ENCODE assay signal across 24 cellular contexts in genomic region chr4:113695328-113696169, GRCh38.
DNase-seq lines count a peak whose midpoint lies in the region; ATAC-seq and TF ChIP-seq lines count a peak whose summit lies in the region.
"Had no signal": no experiment of that assay in that cellular context is flagged by ENCODE, and none has a peak within 500 bp of the region (broad histone marks: within the 10 kb centered on the region; RNA-seq: fewer than 3 reads in every experiment).

No MANE protein-coding gene starts in this region.

- ATAC-seq in left ventricle myocardium superior (peak; percentile 18), GM21515 (IDR thresholded peaks at IDR 0.05; ENCODE audit: unreplicated experiment) (no peak)
- ATAC-seq in activated T-helper 17 cell treated with anti-CD3 and anti-CD28 coated beads, Interleukin-2, amount 50 U/mL, for 72 hours (replicated peaks) = peak; percentile 46
- ATAC-seq: CD8-positive, alpha-beta T cell; foreskin keratinocyte; naive thymus-derived CD8-positive, alpha-beta T cell; pancreas; WTC11 had no signal

- no peaks in the 10 kb centered on the region for H3K9me3 Mint-ChIP-seq in activated T-helper 17 cell treated with anti-CD3 and anti-CD28 coated beads, Interleukin-2, amount 50 U/mL, for 72 hours
- H3K9me3 Mint-ChIP-seq in Calu3 (ENCODE audit: low read depth, unreplicated experiment) = no peaks in the 10 kb centered on the region
- H3K9me3 Mint-ChIP-seq: CD8-positive, alpha-beta T cell; memory B cell; naive thymus-derived CD8-positive, alpha-beta T cell; WTC11 had no signal

- peaks cover 20% of the 10 kb centered on the region for H3K4me1 Mint-ChIP-seq in activated T-helper 17 cell treated with anti-CD3 and anti-CD28 coated beads, Interleukin-2, amount 50 U/mL, for 72 hours
- no peaks in the 10 kb centered on the region for H3K4me1 Mint-ChIP-seq in Calu3 (ENCODE audit: low read depth, unreplicated experiment)
- H3K4me1 Mint-ChIP-seq: WTC11 had no signal

- no peak overlapping the region for H3K27ac Mint-ChIP-seq in activated T-helper 17 cell treated with anti-CD3 and anti-CD28 coated beads, Interleukin-2, amount 50 U/mL, for 72 hours
- no peak overlapping the region for H3K27ac Mint-ChIP-seq in Calu3 (ENCODE audit: unreplicated experiment)
- H3K27ac Mint-ChIP-seq: CD8-positive, alpha-beta T cell; memory B cell; WTC11 had no signal

- H3K4me1 ChIP-seq in right atrium auricular region (peaks cover 0 to 52% of the 10 kb centered on the region in 2 donors), hepatocyte (ENCODE audit: insufficient read depth) (peaks cover 14% of the 10 kb centered on the region), ascending aorta (peaks cover 0 to 20% of the 10 kb centered on the region in 2 donors)
- H3K4me1 ChIP-seq: pancreas had no signal

- H3K4me3 Mint-ChIP-seq in activated T-helper 17 cell treated with anti-CD3 and anti-CD28 coated beads, Interleukin-2, amount 50 U/mL, for 72 hours = no peak overlapping the region
- H3K4me3 Mint-ChIP-seq in Calu3 (ENCODE audit: low read depth, unreplicated experiment) = no peak overlapping the region
- H3K4me3 Mint-ChIP-seq: CD8-positive, alpha-beta T cell; memory B cell; naive thymus-derived CD8-positive, alpha-beta T cell; WTC11 had no signal

- H3K36me3 ChIP-seq in right atrium auricular region (no peaks in the 10 kb centered on the region), hepatocyte (replicated peaks; ENCODE audit: insufficient read depth, low read depth) (no peaks in the 10 kb centered on the region), ascending aorta (no peaks in the 10 kb centered on the region)
- H3K36me3 ChIP-seq: pancreas had no signal

- H3K36me3 Mint-ChIP-seq in activated T-helper 17 cell treated with anti-CD3 and anti-CD28 coated beads, Interleukin-2, amount 50 U/mL, for 72 hours (ENCODE audit: low read depth) = peaks cover 16% of the 10 kb centered on the region
- no peaks in the 10 kb centered on the region for H3K36me3 Mint-ChIP-seq in Calu3 (ENCODE audit: insufficient read depth, unreplicated experiment)
- H3K36me3 Mint-ChIP-seq: CD8-positive, alpha-beta T cell; memory B cell; WTC11 had no signal

- CTCF ChIA-PET in Calu3 (lab: Charles Lee) = no interaction called here

- no TSS peak for BruUV-seq in Calu3 (replicated peaks; lab: Mats Ljungman, UMichigan)

- H2AFZ ChIP-seq in hepatocyte = no peak overlapping the region
- H2AFZ ChIP-seq: PC-9 had no signal

- H3K27me3 ChIP-seq in right atrium auricular region (no peaks in the 10 kb centered on the region), hepatocyte (no peaks in the 10 kb centered on the region), ascending aorta (no peaks in the 10 kb centered on the region)
- H3K27me3 ChIP-seq: foreskin keratinocyte, pancreas had no signal

- no peak overlapping the region for H3K27ac ChIP-seq in right atrium auricular region
- H3K27ac ChIP-seq in hepatocyte = peak overlapping the region; percentile 78
- no peak overlapping the region for H3K27ac ChIP-seq in ascending aorta
- H3K27ac ChIP-seq: foreskin keratinocyte, pancreas, PC-9 had no signal

- H3K9me3 ChIP-seq in right atrium auricular region (no peaks in the 10 kb centered on the region), hepatocyte (ENCODE audit: low read depth) (no peaks in the 10 kb centered on the region), ascending aorta (no peaks in the 10 kb centered on the region)
- H3K9me3 ChIP-seq: pancreas had no signal

- H3K9me2 ChIP-seq in hepatocyte (replicated peaks; ENCODE audit: insufficient read depth) = no peaks in the 10 kb centered on the region

- peak overlapping the region; percentile 41 for H3K4me2 ChIP-seq in hepatocyte
- H3K4me2 ChIP-seq: PC-9 had no signal

- H3K27me3 Mint-ChIP-seq in activated T-helper 17 cell treated with anti-CD3 and anti-CD28 coated beads, Interleukin-2, amount 50 U/mL, for 72 hours = no peaks in the 10 kb centered on the region
- no peaks in the 10 kb centered on the region for H3K27me3 Mint-ChIP-seq in Calu3 (ENCODE audit: unreplicated experiment)
- H3K27me3 Mint-ChIP-seq: memory B cell; naive thymus-derived CD8-positive, alpha-beta T cell had no signal

- DNase-seq in left ventricle myocardium superior = no peak
- no peak for DNase-seq in right atrium auricular region (ENCODE audit: low spot score)
- DNase-seq in hepatocyte (ENCODE audit: low spot score) = peak; percentile 61
- DNase-seq in ascending aorta (ENCODE audit: low spot score in 2 of 2) = no peak
- no peak for DNase-seq in Calu3
- DNase-seq in GOT3 (lab: John Stamatoyannopoulos, UW) = no peak
- DNase-seq: activated effector memory CD4-positive, alpha-beta T cell treated with Interleukin-2 at 50 U/mL for 16 hours; amniotic stem cell; CD8-positive, alpha-beta T cell; cerebellar nuclear complex; DMS79; foreskin keratinocyte; kidney; MM.1S; naive thymus-derived CD8-positive, alpha-beta T cell; NCI-H1694; pancreas; PC-9; stimulated activated CD4-positive, alpha-beta T cell treated with anti-CD3 and anti-CD28 coated beads, Interleukin-2, amount 100 ng/mL, for 24 hours; T-helper 2 cell had no signal

- peaks cover 96% of the 10 kb centered on the region for H3K79me2 ChIP-seq in hepatocyte

- no peak overlapping the region for H3K4me3 ChIP-seq in right atrium auricular region
- no peak overlapping the region for H3K4me3 ChIP-seq in hepatocyte
- no peak overlapping the region for H3K4me3 ChIP-seq in ascending aorta
- H3K4me3 ChIP-seq: pancreas, PC-9 had no signal

- peaks cover 5% of the 10 kb centered on the region for H4K20me1 ChIP-seq in hepatocyte (ENCODE audit: insufficient read depth, poor library complexity, severe bottlenecking)

- no peak for TF ChIP-seq CTCF in right atrium auricular region (IDR thresholded peaks at IDR 0.05)
- TF ChIP-seq CTCF in hepatocyte (IDR thresholded peaks at IDR 0.05; ENCODE audit: poor library complexity) = no peak
- TF ChIP-seq CTCF in ascending aorta (IDR thresholded peaks at IDR 0.05) = no peak
- TF ChIP-seq CTCF in Calu3 (IDR thresholded peaks at IDR 0.05; ENCODE audit: unreplicated experiment) = no peak

- WGBS in hepatocyte (ENCODE audit: low lambda C conversion rate, missing lambda C conversion rate) = 80% methylated on average over 3 of the region's 3 CpGs

- intact Hi-C loops in left ventricle myocardium superior (cut with micrococcal nuclease) = no loop called here
- intact Hi-C loops in ascending aorta (cut with DNase I) = no loop called here
- intact Hi-C loops in Calu3 (cut with micrococcal nuclease; ENCODE audit: unreplicated experiment) = no loop called here
